22 cellular contexts compared by ENCODE assay signal in genomic region chr14:65193891-65194290, GRCh38.
"Had no signal": no experiment of that assay in that cellular context is flagged by ENCODE, and none has a peak within 500 bp of the region (broad histone marks: within the 10 kb centered on the region; RNA-seq: fewer than 3 reads in every experiment).

No MANE protein-coding gene starts in this region.

- ATAC-seq: left colon, left ventricle myocardium superior, pancreas, right lobe of liver had no signal

- H3K79me2 ChIP-seq: hepatocyte had no signal

- FAIRE-seq: kidney, pancreas, urothelium cell line had no signal

- H3K9me3 ChIP-seq: pancreas, right lobe of liver, stomach, thoracic aorta had no signal

- H3K27ac ChIP-seq: dorsolateral prefrontal cortex, hepatocyte, pancreas, right lobe of liver, stomach, thoracic aorta had no signal

- H3K4me1 ChIP-seq: pancreas, right lobe of liver, stomach had no signal

- DNase-seq: cortex of kidney; effector CD8-positive, alpha-beta T cell; foreskin melanocyte; head of caudate nucleus; kidney; left colon; left ventricle myocardium superior; mesendoderm; naive B cell; occipital lobe; pancreas; right lobe of liver; stimulated activated CD4-positive, alpha-beta T cell treated with anti-CD3 and anti-CD28 coated beads, Interleukin-2, amount 100 ng/mL, for 24 hours; stimulated activated CD4-positive, alpha-beta T cell treated with anti-CD3 and anti-CD28 coated beads, Interleukin-4, amount 100 ng/mL, for 4 hours; stimulated activated naive CD4-positive, alpha-beta T cell; stomach; substantia nigra had no signal

- H3K27me3 ChIP-seq: dorsolateral prefrontal cortex, hepatocyte, pancreas, right lobe of liver, stomach had no signal

- H3K36me3 ChIP-seq: pancreas, right lobe of liver, stomach, thoracic aorta had no signal

- H3K4me3 ChIP-seq: dorsolateral prefrontal cortex, hepatocyte, lung, pancreas, right lobe of liver, stomach, thoracic aorta had no signal

- H3K4me2 ChIP-seq: hepatocyte had no signal

- H2AFZ ChIP-seq: hepatocyte had no signal
